ENCODE assay signal across 9 cellular contexts in genomic region chr20:46057856-46058655, GRCh38. TPM values are rescaled to one million over a fixed set of nuclear protein-coding genes. Genes with fewer than 3 reads are reported as not detected.
A peak's percentile ranks its signal among the peaks of the same experiment; 100 is the strongest.
DNase-seq lines count a peak whose midpoint lies in the region; ATAC-seq and TF ChIP-seq lines count a peak whose summit lies in the region.
"Had no signal": no experiment of that assay in that cellular context is flagged by ENCODE, and none has a peak within 500 bp of the region (broad histone marks: within the 10 kb centered on the region; RNA-seq: fewer than 3 reads in every experiment).

No MANE protein-coding gene starts in this region.

- no peak overlapping the region; the same call in 1 of the 2 replicates for H3K9ac ChIP-seq in iPS-20b (ENCODE audit: low read depth, low read length)

- H3K4me1 Mint-ChIP-seq in activated CD8-positive, alpha-beta T cell treated with anti-CD3 and anti-CD28 coated beads for 36 hours (ENCODE audit: low read depth), result peaks cover 50% of the 10 kb centered on the region
- peaks cover 36% of the 10 kb centered on the region for H3K4me1 Mint-ChIP-seq in activated CD8-positive, alpha-beta T cell treated with anti-CD3 and anti-CD28 coated beads, Interleukin-2, amount 10 ng/mL, durations not matched to agents 7 days and 5 days (ENCODE audit: low read depth)
- peaks cover 57% of the 10 kb centered on the region for H3K4me1 Mint-ChIP-seq in stimulated activated effector memory CD8-positive, alpha-beta T cell treated with anti-CD3 and anti-CD28 coated beads, Interleukin-12 subunit alpha, Interleukin-12 subunit beta, amount 100 ng/mL, for 72 hours
- peaks cover 17% of the 10 kb centered on the region for H3K4me1 Mint-ChIP-seq in T-helper 2 cell treated with Interferon-gamma antibody and Interleukin-4, amounts not matched to agents 5 μg/mL and 100 μg/mL, for 36 hours (ENCODE audit: low read depth)

- CTCF ChIA-PET in activated CD8-positive, alpha-beta T cell treated with anti-CD3 and anti-CD28 coated beads for 36 hours (lab: Charles Lee), result interaction anchor here (1.0 to 2.2 kb wide), 5 partner anchors 10 to 71 kb away, joined by 4 to 10 read pairs (median 5); no protein-coding TSS in a partner anchor
- CTCF ChIA-PET in activated CD8-positive, alpha-beta T cell treated with anti-CD3 and anti-CD28 coated beads, Interleukin-2, amount 10 ng/mL, durations not matched to agents 7 days and 5 days (lab: Charles Lee), result interaction anchor here (1.0 to 2.3 kb wide), 5 partner anchors 31 to 74 kb away, joined by 4 to 13 read pairs (median 7); no protein-coding TSS in a partner anchor

- peak; percentile 33 for DNase-seq in activated CD8-positive, alpha-beta T cell treated with anti-CD3 and anti-CD28 coated beads for 36 hours
- no peak for DNase-seq in activated CD8-positive, alpha-beta T cell treated with anti-CD3 and anti-CD28 coated beads, Interleukin-2, amount 10 ng/mL, durations not matched to agents 7 days and 5 days
- DNase-seq in brain microvascular endothelial cell, result peak; percentile 34
- DNase-seq in stimulated activated effector memory CD8-positive, alpha-beta T cell treated with anti-CD3 and anti-CD28 coated beads, Interleukin-12 subunit alpha, Interleukin-12 subunit beta, amount 100 ng/mL, for 72 hours (ENCODE audit: low spot score in 2 of 2), result no peak
- DNase-seq in T-helper 2 cell treated with Interferon-gamma antibody and Interleukin-4, amounts not matched to agents 5 μg/mL and 100 μg/mL, for 36 hours (ENCODE audit: low spot score), result no peak

- H3K4me3 Mint-ChIP-seq in activated CD8-positive, alpha-beta T cell treated with anti-CD3 and anti-CD28 coated beads for 36 hours, result no peak overlapping the region
- no peak overlapping the region for H3K4me3 Mint-ChIP-seq in activated CD8-positive, alpha-beta T cell treated with anti-CD3 and anti-CD28 coated beads, Interleukin-2, amount 10 ng/mL, durations not matched to agents 7 days and 5 days
- peak overlapping the region; percentile 17 for H3K4me3 Mint-ChIP-seq in stimulated activated effector memory CD8-positive, alpha-beta T cell treated with anti-CD3 and anti-CD28 coated beads, Interleukin-12 subunit alpha, Interleukin-12 subunit beta, amount 100 ng/mL, for 72 hours
- H3K4me3 Mint-ChIP-seq in T-helper 2 cell treated with Interferon-gamma antibody and Interleukin-4, amounts not matched to agents 5 μg/mL and 100 μg/mL, for 36 hours, result no peak overlapping the region

- H3K9me3 ChIP-seq in iPS-20b (ENCODE audit: insufficient read depth, low read depth, low read length), result no peaks in the 10 kb centered on the region

- POLR2A ChIA-PET in activated CD8-positive, alpha-beta T cell treated with anti-CD3 and anti-CD28 coated beads for 36 hours (lab: Charles Lee), result interaction anchor here (1.2 to 1.7 kb wide), 2 partner anchors 18 to 72 kb away, joined by 4 to 6 read pairs; no protein-coding TSS in a partner anchor
- POLR2A ChIA-PET in activated CD8-positive, alpha-beta T cell treated with anti-CD3 and anti-CD28 coated beads, Interleukin-2, amount 10 ng/mL, durations not matched to agents 7 days and 5 days (lab: Charles Lee), result no interaction called here

- no peaks in the 10 kb centered on the region for H3K9me3 Mint-ChIP-seq in activated CD8-positive, alpha-beta T cell treated with anti-CD3 and anti-CD28 coated beads for 36 hours
- no peaks in the 10 kb centered on the region for H3K9me3 Mint-ChIP-seq in activated CD8-positive, alpha-beta T cell treated with anti-CD3 and anti-CD28 coated beads, Interleukin-2, amount 10 ng/mL, durations not matched to agents 7 days and 5 days (ENCODE audit: insufficient read depth)
- no peaks in the 10 kb centered on the region for H3K9me3 Mint-ChIP-seq in stimulated activated effector memory CD8-positive, alpha-beta T cell treated with anti-CD3 and anti-CD28 coated beads, Interleukin-12 subunit alpha, Interleukin-12 subunit beta, amount 100 ng/mL, for 72 hours
- H3K9me3 Mint-ChIP-seq in T-helper 2 cell treated with Interferon-gamma antibody and Interleukin-4, amounts not matched to agents 5 μg/mL and 100 μg/mL, for 36 hours, result no peaks in the 10 kb centered on the region

- H3K4me3 ChIP-seq in brain microvascular endothelial cell (ENCODE audit: low read depth, low read length) (peak overlapping the region; percentile 39), iPS-20b (ENCODE audit: low read length) (peak overlapping the region; percentile 62; the same call in 1 of the 2 replicates)

- H3K27me3 Mint-ChIP-seq in activated CD8-positive, alpha-beta T cell treated with anti-CD3 and anti-CD28 coated beads for 36 hours, result peaks cover 34% of the 10 kb centered on the region
- peaks cover 28% of the 10 kb centered on the region for H3K27me3 Mint-ChIP-seq in activated CD8-positive, alpha-beta T cell treated with anti-CD3 and anti-CD28 coated beads, Interleukin-2, amount 10 ng/mL, durations not matched to agents 7 days and 5 days (ENCODE audit: low read depth)
- H3K27me3 Mint-ChIP-seq in T-helper 2 cell treated with Interferon-gamma antibody and Interleukin-4, amounts not matched to agents 5 μg/mL and 100 μg/mL, for 36 hours (ENCODE audit: low read depth), result peaks cover 30% of the 10 kb centered on the region

- H3K36me3 Mint-ChIP-seq in activated CD8-positive, alpha-beta T cell treated with anti-CD3 and anti-CD28 coated beads for 36 hours (ENCODE audit: low read depth), result peaks cover 32% of the 10 kb centered on the region
- peaks cover 36% of the 10 kb centered on the region for H3K36me3 Mint-ChIP-seq in activated CD8-positive, alpha-beta T cell treated with anti-CD3 and anti-CD28 coated beads, Interleukin-2, amount 10 ng/mL, durations not matched to agents 7 days and 5 days (ENCODE audit: low read depth)
- no peaks in the 10 kb centered on the region for H3K36me3 Mint-ChIP-seq in stimulated activated effector memory CD8-positive, alpha-beta T cell treated with anti-CD3 and anti-CD28 coated beads, Interleukin-12 subunit alpha, Interleukin-12 subunit beta, amount 100 ng/mL, for 72 hours
- H3K36me3 Mint-ChIP-seq in T-helper 2 cell treated with Interferon-gamma antibody and Interleukin-4, amounts not matched to agents 5 μg/mL and 100 μg/mL, for 36 hours (ENCODE audit: low read depth), result peaks cover 29% of the 10 kb centered on the region

- H3K27ac ChIP-seq in brain microvascular endothelial cell (no peak overlapping the region), iPS-20b (ENCODE audit: low read length) (no peak overlapping the region)

- no peak for ATAC-seq in activated CD8-positive, alpha-beta T cell treated with anti-CD3 and anti-CD28 coated beads for 36 hours
- ATAC-seq in activated CD8-positive, alpha-beta T cell treated with anti-CD3 and anti-CD28 coated beads, Interleukin-2, amount 10 ng/mL, durations not matched to agents 7 days and 5 days, result no peak
- no peak for ATAC-seq in stimulated activated effector memory CD8-positive, alpha-beta T cell treated with anti-CD3 and anti-CD28 coated beads, Interleukin-12 subunit alpha, Interleukin-12 subunit beta, amount 100 ng/mL, for 72 hours
- no peak for ATAC-seq in GM21526 (IDR thresholded peaks at IDR 0.05; ENCODE audit: low FRiP score, unreplicated experiment)
- ATAC-seq in HG02870 (IDR thresholded peaks at IDR 0.05; ENCODE audit: unreplicated experiment), result no peak

- in situ Hi-C loops in brain microvascular endothelial cell (cut with HindIII; ENCODE audit: low pct_ligation_motif_present, low sequenced_read_pairs), result no loop called here

- intact Hi-C loops in activated CD8-positive, alpha-beta T cell treated with anti-CD3 and anti-CD28 coated beads for 36 hours (cut with micrococcal nuclease), result no loop called here

- H3K27me3 ChIP-seq in brain microvascular endothelial cell (replicated peaks) (peaks cover 11% of the 10 kb centered on the region), iPS-20b (ENCODE audit: insufficient read depth, low read length) (peaks cover 77% of the 10 kb centered on the region)

- no peak overlapping the region for H3K27ac Mint-ChIP-seq in activated CD8-positive, alpha-beta T cell treated with anti-CD3 and anti-CD28 coated beads for 36 hours
- no peak overlapping the region for H3K27ac Mint-ChIP-seq in activated CD8-positive, alpha-beta T cell treated with anti-CD3 and anti-CD28 coated beads, Interleukin-2, amount 10 ng/mL, durations not matched to agents 7 days and 5 days
- no peak overlapping the region for H3K27ac Mint-ChIP-seq in stimulated activated effector memory CD8-positive, alpha-beta T cell treated with anti-CD3 and anti-CD28 coated beads, Interleukin-12 subunit alpha, Interleukin-12 subunit beta, amount 100 ng/mL, for 72 hours
- H3K27ac Mint-ChIP-seq in T-helper 2 cell treated with Interferon-gamma antibody and Interleukin-4, amounts not matched to agents 5 μg/mL and 100 μg/mL, for 36 hours, result no peak overlapping the region

- no peak for TF ChIP-seq CTCF in activated CD8-positive, alpha-beta T cell treated with anti-CD3 and anti-CD28 coated beads for 36 hours (IDR thresholded peaks at IDR 0.05)
- peak; percentile 66 for TF ChIP-seq CTCF in brain microvascular endothelial cell (IDR thresholded peaks at IDR 0.05; ENCODE audit: low read depth, low read length, missing control alignments)

- H3K36me3 ChIP-seq in brain microvascular endothelial cell (replicated peaks) (peaks cover 21% of the 10 kb centered on the region), iPS-20b (ENCODE audit: insufficient read depth, low read depth, low read length) (peaks cover 22% of the 10 kb centered on the region)

- H3K4me1 ChIP-seq in iPS-20b (ENCODE audit: insufficient read depth, low read length), result no peaks in the 10 kb centered on the region

RNA-seq across cellular contexts. Expression of gene SLC12A5, which starts 29.0 kb away (rescaled TPM):
- total RNA-seq in activated CD8-positive, alpha-beta T cell treated with anti-CD3 and anti-CD28 coated beads for 36 hours, result under 1 TPM in 1 of 2 experiments, not detected in 1; 0.43 TPM
- total RNA-seq in activated CD8-positive, alpha-beta T cell treated with anti-CD3 and anti-CD28 coated beads, Interleukin-2, amount 10 ng/mL, durations not matched to agents 7 days and 5 days, result 1 to 10 TPM; 1.3 to 1.7 TPM

RNA-seq across cellular contexts. Expression of gene NCOA5, which starts 31.7 kb away (rescaled TPM):
- total RNA-seq in activated CD8-positive, alpha-beta T cell treated with anti-CD3 and anti-CD28 coated beads for 36 hours, result 10 to 100 TPM; 13.1 to 16.8 TPM
- 10 to 100 TPM; 30.3 to 30.9 TPM for total RNA-seq in activated CD8-positive, alpha-beta T cell treated with anti-CD3 and anti-CD28 coated beads, Interleukin-2, amount 10 ng/mL, durations not matched to agents 7 days and 5 days

RNA-seq across cellular contexts. Expression of gene MMP9, which starts 49.3 kb away (rescaled TPM):
- total RNA-seq in activated CD8-positive, alpha-beta T cell treated with anti-CD3 and anti-CD28 coated beads for 36 hours, result under 1 TPM in 1 of 2 experiments, not detected in 1; 0.11 TPM
- total RNA-seq in activated CD8-positive, alpha-beta T cell treated with anti-CD3 and anti-CD28 coated beads, Interleukin-2, amount 10 ng/mL, durations not matched to agents 7 days and 5 days, result not detected
- total RNA-seq: T-helper 2 cell treated with Interferon-gamma antibody and Interleukin-4, amounts not matched to agents 100 ng/mL and 5 ng/mL, for 36 hours had no signal

Comparison
In these comparisons a context has a peak if more than half of its experiments do, and no peak if none do; other contexts are left out.
1. DNase-seq: peak in activated CD8-positive, alpha-beta T cell treated with anti-CD3 and anti-CD28 coated beads for 36 hours (single experiment) and brain microvascular endothelial cell (single experiment); none in activated CD8-positive, alpha-beta T cell treated with anti-CD3 and anti-CD28 coated beads, Interleukin-2, amount 10 ng/mL, durations not matched to agents 7 days and 5 days (single experiment), stimulated activated effector memory CD8-positive, alpha-beta T cell treated with anti-CD3 and anti-CD28 coated beads, Interleukin-12 subunit alpha, Interleukin-12 subunit beta, amount 100 ng/mL, for 72 hours (0 of 2) and T-helper 2 cell treated with Interferon-gamma antibody and Interleukin-4, amounts not matched to agents 5 μg/mL and 100 μg/mL, for 36 hours (single experiment).